ENCODE assay signal across 8 cellular contexts in the genomic region with DNA sequence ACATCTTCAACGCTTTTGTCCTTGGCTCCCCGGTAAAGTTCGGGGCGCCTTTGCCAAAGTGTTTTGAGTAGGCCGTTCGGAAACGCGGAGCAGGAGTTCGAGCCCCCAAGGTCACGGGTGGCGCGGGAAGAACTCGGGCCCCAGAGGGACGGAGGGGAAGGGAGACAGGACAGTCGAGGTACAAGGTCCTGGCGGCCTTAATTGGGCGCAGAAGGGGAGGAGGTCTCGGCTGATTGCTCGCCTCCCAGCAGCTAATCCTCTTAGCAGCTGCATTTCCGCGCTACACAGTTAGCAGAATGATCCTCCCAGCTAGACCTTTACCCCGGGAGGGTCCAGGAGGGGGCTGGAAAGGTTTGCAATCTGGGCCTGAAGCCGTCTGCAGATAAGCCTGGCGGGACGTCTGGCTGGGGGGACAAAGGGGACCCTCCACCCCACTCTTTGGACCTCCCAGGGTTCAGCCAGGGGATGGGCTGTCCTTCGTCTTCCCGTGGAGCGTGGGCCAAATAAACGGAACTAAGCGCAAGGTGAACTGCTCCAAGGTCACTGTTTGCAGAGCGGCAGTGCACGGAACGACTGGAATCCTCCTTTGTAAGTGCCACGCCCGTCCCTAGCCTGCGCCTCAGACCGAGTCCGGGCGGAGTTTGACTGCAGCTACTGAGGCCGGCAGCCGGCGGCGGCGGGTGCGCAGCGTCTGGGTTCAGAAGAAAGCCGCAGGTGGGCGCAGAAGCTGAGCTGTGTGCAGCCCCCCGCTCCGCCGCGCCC. TPM values are rescaled to one million over a fixed set of nuclear protein-coding genes. Genes with fewer than 3 reads are reported as not detected.
DNase-seq lines count a peak whose midpoint lies in the region; ATAC-seq and TF ChIP-seq lines count a peak whose summit lies in the region.

No MANE protein-coding gene starts in this region.

- TF ChIP-seq CTCF in CD4-positive, alpha-beta T cell (IDR thresholded peaks at IDR 0.05), result no peak
- no peak for TF ChIP-seq CTCF in nephron (IDR thresholded peaks at IDR 0.05; ENCODE audit: unreplicated experiment in 3 of 3)

- no peak overlapping the region for H3K9ac ChIP-seq in HUES64 (ENCODE audit: low read depth, low read length)

- peaks cover 35% of the 10 kb centered on the region for H3K27me3 ChIP-seq in CD4-positive, alpha-beta T cell (ENCODE audit: control insufficient read depth, insufficient read depth, low read length)
- H3K27me3 ChIP-seq in HUES64 (ENCODE audit: insufficient read depth, low read length), result peaks cover 98% of the 10 kb centered on the region

- H3K4me1 Mint-ChIP-seq in CD4-positive, alpha-beta T cell (ENCODE audit: low read depth), result peaks cover 27% of the 10 kb centered on the region
- H3K4me1 Mint-ChIP-seq in nephron, result peaks cover 30% of the 10 kb centered on the region

- peaks cover 68% of the 10 kb centered on the region for H3K4me1 ChIP-seq in HUES64 (ENCODE audit: insufficient read depth, low read length)

- no peak overlapping the region for H3K27ac Mint-ChIP-seq in CD4-positive, alpha-beta T cell
- H3K27ac Mint-ChIP-seq in nephron, result no peak overlapping the region

- peaks cover 90% of the 10 kb centered on the region for H3K27me3 Mint-ChIP-seq in CD4-positive, alpha-beta T cell
- H3K27me3 Mint-ChIP-seq in nephron (ENCODE audit: low read depth), result peaks cover 99% of the 10 kb centered on the region

- intact Hi-C loops in CD4-positive, alpha-beta T cell (cut with DNase I, micrococcal nuclease), result loop anchor here in 1 of 2 experiments (2.0 to 5.0 kb wide), 2 partner anchors 527 to 570 kb away; a partner anchor contains a TSS

- POLR2A ChIA-PET in CD4-positive, alpha-beta T cell (lab: Charles Lee), result interaction anchor here (0.9 to 1.4 kb wide), 4 partner anchors 9 to 634 kb away, joined by 3 to 4 read pairs (median 4); no protein-coding TSS in a partner anchor

- ATAC-seq in CD4-positive, alpha-beta T cell (ENCODE audit: poor library complexity), result no peak

- peaks cover 4% of the 10 kb centered on the region for H3K36me3 Mint-ChIP-seq in CD4-positive, alpha-beta T cell (ENCODE audit: low read depth)
- H3K36me3 Mint-ChIP-seq in nephron (ENCODE audit: low read depth), result no peaks in the 10 kb centered on the region

- 1% methylated on average over 52 of the region's 52 CpGs for WGBS in HUES64

- no peak for DNase-seq in CD4-positive, alpha-beta T cell
- DNase-seq in dermis blood vessel endothelial cell (peak; percentile 17), OCI-M1 (lab: John Stamatoyannopoulos, UW) (no peak), NCI-H1930 (lab: John Stamatoyannopoulos, UW) (no peak), SIG-M5 (lab: John Stamatoyannopoulos, UW) (no peak), DMS114 treated with DMSO at 0.1 percent for 48 hours (lab: John Stamatoyannopoulos, UW; ENCODE audit: unreplicated experiment) (no peak)

- H3K9me3 ChIP-seq in CD4-positive, alpha-beta T cell (ENCODE audit: control insufficient read depth, low read length), result no peaks in the 10 kb centered on the region
- no peaks in the 10 kb centered on the region for H3K9me3 ChIP-seq in HUES64 (ENCODE audit: insufficient read depth, low read depth, low read length)

- CTCF ChIA-PET in CD4-positive, alpha-beta T cell (lab: Charles Lee), result interaction anchor here (1.0 to 1.1 kb wide), 2 partner anchors 14 to 603 kb away, joined by 3 read pairs; no protein-coding TSS in a partner anchor

- H3K9me3 Mint-ChIP-seq in CD4-positive, alpha-beta T cell, result no peaks in the 10 kb centered on the region
- peaks cover 2% of the 10 kb centered on the region for H3K9me3 Mint-ChIP-seq in nephron

- no peaks in the 10 kb centered on the region for H3K36me3 ChIP-seq in HUES64 (ENCODE audit: insufficient read depth, low read length)

- peak overlapping the region; percentile 97 for H3K4me3 Mint-ChIP-seq in CD4-positive, alpha-beta T cell
- H3K4me3 Mint-ChIP-seq in nephron, result peak overlapping the region; percentile 90 to 95 (median 91)

- peak overlapping the region; percentile 53 for H3K4me3 ChIP-seq in HUES64 (ENCODE audit: low read length)

- no peak overlapping the region for H3K27ac ChIP-seq in CD4-positive, alpha-beta T cell (ENCODE audit: low read depth, low read length)
- H3K27ac ChIP-seq in HUES64 (ENCODE audit: low read depth, low read length), result peak overlapping the region; percentile 61; the same call in 1 of the 2 replicates

RNA-seq across cellular contexts. Expression of a gene that starts 7.2 kb away (rescaled TPM):
- under 1 TPM; 0.64 to 0.69 TPM for total RNA-seq in CD4-positive, alpha-beta T cell
- 21.3 TPM for polyA plus RNA-seq in HUES64 (2013, experiment 1 of 2)
- polyA plus RNA-seq in HUES64 (2013, experiment 2 of 2), result 24.8 TPM
- not detected in 2 replicates for total RNA-seq in dermis blood vessel endothelial cell
